In the genomic region with DNA sequence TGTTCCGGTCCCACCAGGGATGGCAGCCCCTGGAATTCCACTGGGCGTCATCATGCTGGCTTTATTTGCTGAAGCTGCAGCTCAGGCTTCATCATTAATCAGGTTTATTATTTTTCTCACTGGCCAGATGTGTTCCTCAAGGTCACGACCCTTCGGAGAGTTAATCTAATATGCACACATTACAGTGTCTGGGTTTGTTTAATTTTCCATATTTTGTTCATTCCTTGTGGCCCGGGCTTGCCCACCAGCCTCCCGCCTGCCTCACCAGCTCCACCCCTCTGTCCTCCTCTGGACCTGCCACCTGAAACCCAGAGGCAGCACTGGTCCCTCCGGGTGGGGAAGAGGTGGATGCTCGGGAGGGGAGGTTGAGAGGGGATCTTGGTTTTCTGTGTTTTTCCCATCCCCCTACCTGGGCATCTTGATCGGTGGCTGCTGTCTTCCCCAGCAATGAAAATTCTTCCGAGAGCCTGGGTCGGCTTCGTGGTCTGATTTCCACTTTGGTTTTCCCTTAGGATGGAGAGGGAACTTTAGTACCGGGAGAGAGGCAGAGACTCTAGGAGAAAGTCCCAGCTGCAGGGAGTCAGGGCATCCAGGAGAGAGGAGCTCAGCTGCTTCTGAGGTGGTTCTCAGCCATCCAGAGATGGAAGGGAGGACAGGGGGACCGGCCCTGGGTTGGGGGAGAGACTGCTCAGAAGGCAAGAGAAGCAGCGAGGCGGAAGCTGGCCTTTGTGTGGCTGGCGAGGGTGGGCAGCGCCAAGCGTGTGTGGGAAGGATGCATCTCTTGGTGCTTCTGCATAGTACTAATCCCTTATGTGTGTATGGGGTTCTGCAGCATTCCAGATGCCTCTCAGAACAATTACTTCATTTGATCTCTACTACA, we compare ENCODE assay signal across 26 cellular contexts. TPM values are rescaled to one million over a fixed set of nuclear protein-coding genes. Genes with fewer than 3 reads are reported as not detected.
DNase-seq lines count a peak whose midpoint lies in the region; ATAC-seq, FAIRE-seq and TF ChIP-seq lines count a peak whose summit lies in the region.
"Had no signal": no experiment of that assay in that cellular context is flagged by ENCODE, and none has a peak within 500 bp of the region (broad histone marks: within the 10 kb centered on the region; RNA-seq: fewer than 3 reads in every experiment).

No MANE protein-coding gene starts in this region.

- H3K14ac ChIP-seq in H1 (ENCODE audit: insufficient read length): no peak overlapping the region

- H3K27me3 Mint-ChIP-seq in natural killer cell (ENCODE audit: low read depth in 2 of 2): peaks cover 17 to 50% of the 10 kb centered on the region in 2 donors
- peaks cover 16 to 42% of the 10 kb centered on the region in 2 donors for H3K27me3 Mint-ChIP-seq in natural killer cell treated with Interleukin-12 subunit alpha and Interleukin-12 subunit beta and Interleukin-15 and Interleukin-18, amount 100 ng/mL, for 72 hours

- H3K9me3 Mint-ChIP-seq in natural killer cell: no peaks in the 10 kb centered on the region
- H3K9me3 Mint-ChIP-seq in natural killer cell treated with Interleukin-12 subunit alpha and Interleukin-12 subunit beta and Interleukin-15 and Interleukin-18, amount 100 ng/mL, for 72 hours: no peaks in the 10 kb centered on the region
- H3K9me3 Mint-ChIP-seq: activated T-cell treated with anti-CD3 and anti-CD28 coated beads, Interleukin-2, amount 50 U/mL, for 72 hours had no signal

- H3K36me3 Mint-ChIP-seq in natural killer cell: no peaks in the 10 kb centered on the region
- H3K36me3 Mint-ChIP-seq in natural killer cell treated with Interleukin-12 subunit alpha and Interleukin-12 subunit beta and Interleukin-15 and Interleukin-18, amount 100 ng/mL, for 72 hours: no peaks in the 10 kb centered on the region

- H2AK5ac ChIP-seq in H1 (ENCODE audit: low read depth, low read length): no peak overlapping the region

- no peak for ATAC-seq in natural killer cell
- ATAC-seq in natural killer cell treated with Interleukin-12 subunit alpha and Interleukin-12 subunit beta and Interleukin-15 and Interleukin-18, amount 100 ng/mL, for 72 hours: no peak
- ATAC-seq: activated T-cell treated with anti-CD3 and anti-CD28 coated beads, Interleukin-2, amount 50 U/mL, for 72 hours; HCT116; heart left ventricle; left lung; right lobe of liver had no signal

- H3K79me2 ChIP-seq in H1 (ENCODE audit: control insufficient read depth in 1 of 2, insufficient read depth in 2 of 2, low read length in 2 of 2) (no peaks in the 10 kb centered on the region), neural cell (replicated peaks; ENCODE audit: insufficient read depth, low read length) (no peaks in the 10 kb centered on the region)

- H3K4me3 Mint-ChIP-seq in natural killer cell: peak overlapping the region; percentile 55
- no peak overlapping the region for H3K4me3 Mint-ChIP-seq in natural killer cell treated with Interleukin-12 subunit alpha and Interleukin-12 subunit beta and Interleukin-15 and Interleukin-18, amount 100 ng/mL, for 72 hours

- H3K4ac ChIP-seq in H1 (replicated peaks; ENCODE audit: insufficient read length, low read depth, low read length): no peak overlapping the region

- peak overlapping the region in 1 of 2 donors; percentile 22 for H3K27ac Mint-ChIP-seq in natural killer cell
- no peak overlapping the region for H3K27ac Mint-ChIP-seq in natural killer cell treated with Interleukin-12 subunit alpha and Interleukin-12 subunit beta and Interleukin-15 and Interleukin-18, amount 100 ng/mL, for 72 hours
- H3K27ac Mint-ChIP-seq: activated T-cell treated with anti-CD3 and anti-CD28 coated beads, Interleukin-2, amount 50 U/mL, for 72 hours had no signal

- no peak overlapping the region for H2AFZ ChIP-seq in H1 (ENCODE audit: low read length)
- no peak overlapping the region for H2AFZ ChIP-seq in neural cell (ENCODE audit: low read depth, low read length)

- H3K36me3 ChIP-seq in H1 (ENCODE audit: control insufficient read depth in 2 of 4, insufficient read depth in 4 of 4, low read length in 3 of 4): no peaks in the 10 kb centered on the region
- H3K36me3 ChIP-seq in neural cell (ENCODE audit: insufficient read depth, low read length): no peaks in the 10 kb centered on the region
- H3K36me3 ChIP-seq: heart left ventricle, left lung, ovary, right lobe of liver had no signal

- peaks cover 5% of the 10 kb centered on the region; the same call in 1 of the 2 replicates for H3K23me2 ChIP-seq in H1 (ENCODE audit: low read depth, low read length)

- 88% methylated on average over 19 of the region's 19 CpGs; no CpG with 5 or more reads in 1 of the 2 experiments for WGBS in H1 (ENCODE audit: extremely low coverage in 1 of 2, insufficient coverage in 1 of 2, insufficient read length in 1 of 2, insufficient replicate concordance in 2 of 2, low coverage in 1 of 2, low lambda C conversion rate in 2 of 2, missing lambda C conversion rate in 1 of 2), 2 experiments

- no peak overlapping the region for H2BK12ac ChIP-seq in H1 (ENCODE audit: low read depth, low read length)

- no peak overlapping the region for H3K23ac ChIP-seq in H1 (ENCODE audit: insufficient read length)

- no peak overlapping the region for H2BK20ac ChIP-seq in H1 (ENCODE audit: low read length)

- CTCF ChIA-PET in H1 (lab: Charles Lee; ENCODE audit: partially characterized antibody): interaction anchor here (0.7 to 4.5 kb wide), 19 partner anchors 9 to 438 kb away, joined by 3 to 30 read pairs (median 3); no protein-coding TSS in a partner anchor

- H2BK15ac ChIP-seq in H1 (ENCODE audit: low read length): peak overlapping the region; percentile 88; the same call in 1 of the 2 replicates

- DNase-seq in natural killer cell (no peak), H1 (ENCODE audit: low read depth in 1 of 2, low spot score in 2 of 2) (no peak), DMS 273 (lab: John Stamatoyannopoulos, UW; ENCODE audit: unreplicated experiment) (no peak), CD1c-positive myeloid dendritic cell (ENCODE audit: extremely low spot score) (no peak), NCI-H2171 (lab: John Stamatoyannopoulos, UW) (no peak)
- no peak for DNase-seq in natural killer cell treated with Interleukin-12 subunit alpha and Interleukin-12 subunit beta and Interleukin-15 and Interleukin-18, amount 100 ng/mL, for 72 hours (ENCODE audit: low spot score)
- no peak for DNase-seq in stimulated activated CD4-positive, alpha-beta T cell treated with anti-CD3 and anti-CD28 coated beads, Interleukin-4, amount 100 ng/mL, for 1 hour
- DNase-seq: activated CD4-positive, CD25-positive, alpha-beta regulatory T cell treated with anti-CD3 and anti-CD28 coated beads, Interleukin-2, amount 50 U/mL, for 72 hours; activated naive CD4-positive, alpha-beta T cell treated with anti-CD3 and anti-CD28 coated beads, Interleukin-2, amount 50 U/mL, for 16 hours; activated T-cell treated with anti-CD3 and anti-CD28 coated beads, Interleukin-2, amount 50 U/mL, for 72 hours; aorta; central memory CD4-positive, alpha-beta T cell; DMS 273 treated with DMSO at 0.1 percent for 48 hours; heart left ventricle; KG1; NCI-H2171 treated with DMSO at 0.1 percent for 48 hours; NCI-H82; stimulated activated CD4-positive, alpha-beta T cell treated with anti-CD3 and anti-CD28 coated beads, Interleukin-15, amount 100 ng/mL, for 24 hours had no signal

- H3K4me3 ChIP-seq in H1 (ENCODE audit: extremely low read depth in 1 of 4, insufficient read depth in 2 of 4, low read depth in 3 of 4, low read length in 4 of 4) (no peak overlapping the region), neural cell (ENCODE audit: low read length) (peak overlapping the region; percentile 68)
- H3K4me3 ChIP-seq: heart left ventricle, left lung, ovary, right lobe of liver had no signal

- H2BK120ac ChIP-seq in H1 (replicated peaks; ENCODE audit: low read depth, low read length): no peak overlapping the region

- intact Hi-C loops in natural killer cell (cut with micrococcal nuclease): no loop called here

- H3K9me2 ChIP-seq in neural cell (ENCODE audit: insufficient read depth, low read length): no peaks in the 10 kb centered on the region

- no peak overlapping the region for H3K27ac ChIP-seq in H1 (ENCODE audit: low read depth, low read length)
- no peak overlapping the region for H3K27ac ChIP-seq in neural cell (ENCODE audit: low read length)
- H3K27ac ChIP-seq: C4-2B, epithelial cell of prostate, heart left ventricle, left lung, right lobe of liver had no signal

- H3K9ac ChIP-seq in H1 (replicated peaks in 1 of 4; ENCODE audit: extremely low read depth in 1 of 4, low read depth in 3 of 4, low read length in 3 of 4) (no peak overlapping the region), neural cell (ENCODE audit: low read length) (no peak overlapping the region)

- TF ChIP-seq RAD21 in H1 (IDR thresholded peaks at IDR 0.05 in 1 of 2, conservative IDR thresholded peaks at IDR 0.05 in 1 of 2; ENCODE audit: low read depth in 2 of 2, low read length in 2 of 2) (no peak), neural cell (conservative IDR thresholded peaks at IDR 0.05) (no peak)

- H4K20me1 ChIP-seq in H1 (replicated peaks in 1 of 2; ENCODE audit: control insufficient read depth in 1 of 2, insufficient read depth in 2 of 2, low read length in 2 of 2) (peaks cover 0 to 4% of the 10 kb centered on the region in 2 experiments), neural cell (ENCODE audit: insufficient read depth) (no peaks in the 10 kb centered on the region)

- H3K27me3 ChIP-seq in H1 (replicated peaks in 1 of 4; ENCODE audit: control insufficient read depth in 3 of 4, extremely low read depth in 1 of 4, insufficient read depth in 3 of 4, low read length in 3 of 4) (peaks cover 0 to 22% (median 12%) of the 10 kb centered on the region in 4 experiments; a peak in 5 of 7 replicates), neural cell (ENCODE audit: insufficient read depth, low read depth, low read length) (peaks cover 9% of the 10 kb centered on the region)
- H3K27me3 ChIP-seq: ovary, right lobe of liver had no signal

- H2BK5ac ChIP-seq in H1 (ENCODE audit: low read depth, low read length): no peak overlapping the region

- H4K5ac ChIP-seq in H1 (ENCODE audit: insufficient read length, low read depth, low read length): no peak overlapping the region

- no peak overlapping the region for H4K91ac ChIP-seq in H1 (replicated peaks; ENCODE audit: insufficient read length, low read length)

- H3K79me1 ChIP-seq in H1 (ENCODE audit: low read depth, low read length): no peaks in the 10 kb centered on the region

- FAIRE-seq in H1 (lab: Jason Lieb, UNC): no peak

- no peaks in the 10 kb centered on the region for H3K9me3 ChIP-seq in H1 (ENCODE audit: insufficient read depth in 2 of 2, low read depth in 1 of 2, low read length in 1 of 2)
- H3K9me3 ChIP-seq in neural cell (ENCODE audit: low read length): no peaks in the 10 kb centered on the region
- H3K9me3 ChIP-seq: heart left ventricle, left lung, ovary, right lobe of liver had no signal

- TF ChIP-seq EP300 in H1 (IDR thresholded peaks at IDR 0.05; ENCODE audit: borderline replicate concordance in 1 of 2, low read depth in 2 of 2, low read length in 2 of 2): no peak
- no peak for TF ChIP-seq EP300 in neural cell (conservative IDR thresholded peaks at IDR 0.05; ENCODE audit: poor library complexity, severe bottlenecking)

- no peak overlapping the region for H3K18ac ChIP-seq in H1 (ENCODE audit: extremely low read depth, low read length)

- H3K4me1 ChIP-seq in H1 (replicated peaks in 1 of 4; ENCODE audit: control insufficient read depth in 3 of 4, insufficient read depth in 4 of 4, low read length in 3 of 4): peaks cover 0 to 20% (median 9%) of the 10 kb centered on the region in 4 experiments; a peak in 5 of 7 replicates
- H3K4me1 ChIP-seq: left lung, right lobe of liver had no signal

- TF ChIP-seq CTCF in natural killer cell (IDR thresholded peaks at IDR 0.05) (no peak), H1 (IDR thresholded peaks at IDR 0.05; ENCODE audit: control extremely low read depth in 1 of 3, insufficient read depth in 1 of 3, low read depth in 1 of 3, low read length in 3 of 3) (no peak), neural cell (IDR thresholded peaks at IDR 0.05; ENCODE audit: poor library complexity, severe bottlenecking) (no peak)

- POLR2A ChIA-PET in H1 (lab: Charles Lee; ENCODE audit: partially characterized antibody): no interaction called here

- peaks cover 0 to 39% of the 10 kb centered on the region in 2 donors for H3K4me1 Mint-ChIP-seq in natural killer cell
- H3K4me1 Mint-ChIP-seq in natural killer cell treated with Interleukin-12 subunit alpha and Interleukin-12 subunit beta and Interleukin-15 and Interleukin-18, amount 100 ng/mL, for 72 hours (ENCODE audit: low read depth in 2 of 2): peaks cover 0 to 6% of the 10 kb centered on the region in 2 donors

- no peak for TF ChIP-seq POLR2A in H1 (IDR thresholded peaks at IDR 0.05; ENCODE audit: control extremely low read depth in 1 of 2, low read depth in 2 of 2, low read length in 2 of 2)

- H3K4me2 ChIP-seq in H1 (ENCODE audit: insufficient read depth in 1 of 2, low read depth in 2 of 2, low read length in 2 of 2): no peak overlapping the region; a peak in 1 of 4 replicates
- H3K4me2 ChIP-seq in neural cell (ENCODE audit: low read length): no peak overlapping the region

- H3K56ac ChIP-seq in H1 (replicated peaks; ENCODE audit: insufficient read length, low read depth, low read length): no peak overlapping the region

- no peak overlapping the region for H4K8ac ChIP-seq in H1 (ENCODE audit: extremely low read depth, insufficient read depth, low read length)

- H3F3A ChIP-seq in neural cell (ENCODE audit: insufficient read depth, low read length, poor library complexity, severe bottlenecking): no peaks in the 10 kb centered on the region

RNA-seq across cellular contexts. Expression of gene GRIK4, which starts 2.1 kb away (rescaled TPM):
- total RNA-seq in natural killer cell: 10 to 100 TPM in 2 of 3 donors, 1 to 10 TPM in 1; 2.2 to 32.3 (median 21.9) TPM
- total RNA-seq in natural killer cell treated with Interleukin-12 subunit alpha and Interleukin-12 subunit beta and Interleukin-15 and Interleukin-18, amount 100 ng/mL, for 72 hours: 1 to 10 TPM; 1.4 to 1.8 TPM
- total RNA-seq in H1 (2021; fragmentation: NEBNext Ultra II Directional; extraction: Animal tissue kit (Norgen Biotek cat#: 25700)): 2.4 and 2.9 TPM in 2 replicates
- 1.2 and 2.2 TPM in 2 replicates for polyA plus RNA-seq in H1 (2011; rRNA removed)
- polyA plus RNA-seq in H1 (2011; cell fraction: cytosol; rRNA removed): 1.1 TPM
- polyA plus RNA-seq in H1 (2011; cell fraction: nucleus; rRNA removed): 3.3 TPM
- 1.5 to 1.8 TPM (median 1.6 TPM) in 4 replicates for polyA plus RNA-seq in H1 (2012, experiment 1 of 2)
- 0.89 TPM for polyA plus RNA-seq in H1 (2012, experiment 2 of 2)
- 2.0 TPM for polyA plus RNA-seq in H1 (2013, experiment 1 of 2)
- polyA plus RNA-seq in H1 (2013, experiment 2 of 2): 2.2 TPM
- 2.3 and 4.4 TPM in 2 replicates for polyA minus RNA-seq in H1 (2011; rRNA and poly(A)+ RNA removed)
- polyA minus RNA-seq in H1 (2011; cell fraction: cytosol; rRNA and poly(A)+ RNA removed): 2.8 TPM
- polyA minus RNA-seq in H1 (2011; cell fraction: nucleus; rRNA and poly(A)+ RNA removed): 4.5 TPM
- 3.4 and 8.2 TPM in 2 replicates for polyA plus RNA-seq in neural cell
- 7.9 and 8.0 TPM in 2 replicates for polyA minus RNA-seq in neural cell
- total RNA-seq: aorta, HT-29 had no signal
- polyA plus RNA-seq: aorta had no signal
